ENCODE assay signal across 8 cellular contexts in genomic region chr15:40894689-40895308, GRCh38. TPM values are rescaled to one million over a fixed set of nuclear protein-coding genes. Genes with fewer than 3 reads are reported as not detected.
A peak's percentile ranks its signal among the peaks of the same experiment; 100 is the strongest.
DNase-seq lines count a peak whose midpoint lies in the region; ATAC-seq and TF ChIP-seq lines count a peak whose summit lies in the region.

No MANE protein-coding gene starts in this region.

- H3K27ac ChIP-seq in rectal smooth muscle tissue (ENCODE audit: low read depth, low read length), result peak overlapping the region; percentile 84

- intact Hi-C loops in left cardiac atrium (cut with DNase I), result loop anchor here in 1 of 2 donors (5.0 kb wide), 2 partner anchors 217 to 372 kb away; no protein-coding TSS in a partner anchor

- peaks cover 13% of the 10 kb centered on the region for H3K36me3 ChIP-seq in rectal smooth muscle tissue (ENCODE audit: control insufficient read depth, insufficient read depth, low read length)

- ATAC-seq in GM18517 (IDR thresholded peaks at IDR 0.05; ENCODE audit: unreplicated experiment) (peak; percentile 33), SK-N-SH treated with all-trans-retinoic acid at 6 μM for 48 hours (peak; percentile 82), left cardiac atrium (peak; percentile 47 to 72)

- peak overlapping the region; percentile 93 for H3K4me3 ChIP-seq in rectal smooth muscle tissue (ENCODE audit: low read length)

- peak overlapping the region; percentile 57 for H3K9ac ChIP-seq in rectal smooth muscle tissue (ENCODE audit: low read length)

- peaks cover 6% of the 10 kb centered on the region for H3K4me1 ChIP-seq in rectal smooth muscle tissue (ENCODE audit: control insufficient read depth, insufficient read depth, low read length)

- peak; percentile 79 for DNase-seq in AG20443 (ENCODE audit: low spot score)
- DNase-seq in HT1080 (ENCODE audit: low read depth), result peak; percentile 80
- DNase-seq in activated naive CD8-positive, alpha-beta T cell treated with anti-CD3 and anti-CD28 coated beads, Interleukin-2, amount 50 U/mL, for 16 hours (ENCODE audit: low read depth, low spot score), result peak; percentile 43
- peak; percentile 60 for DNase-seq in left cardiac atrium
- DNase-seq in NK-92 (lab: John Stamatoyannopoulos, UW; ENCODE audit: unreplicated experiment), result no peak

- no peaks in the 10 kb centered on the region for H3K27me3 ChIP-seq in rectal smooth muscle tissue (ENCODE audit: control insufficient read depth, insufficient read depth, low read length)

TF ChIP-seq in SK-N-SH treated with all-trans-retinoic acid at 6 μM for 48 hours, 23 proteins besides CTCF, POLR2A, EP300 and RAD21:
- TF ChIP-seq ZNF70 (CRISPR knock-in tag; IDR thresholded peaks at IDR 0.05) (no peak), ZFP30 (CRISPR knock-in tag; IDR thresholded peaks at IDR 0.05) (no peak), ZNF565 (CRISPR knock-in tag; conservative IDR thresholded peaks at IDR 0.05; ENCODE audit: low read depth) (no peak), TCF4 (CRISPR knock-in tag; IDR thresholded peaks at IDR 0.05; ENCODE audit: borderline replicate concordance) (no peak), TSHZ2 (CRISPR knock-in tag; IDR thresholded peaks at IDR 0.05) (no peak), PATZ1 (CRISPR knock-in tag; IDR thresholded peaks at IDR 0.05; ENCODE audit: borderline replicate concordance) (no peak)

RNA-seq across cellular contexts. Expression of gene VPS18, which starts 0.5 kb away (rescaled TPM):
- 36.4 and 36.8 TPM in 2 replicates for total RNA-seq in HT1080 (2014; rRNA removed; shearing (Covaris generic))
- polyA plus RNA-seq in HT1080 (2015; cell fraction: cytosol; rRNA removed), result 9.6 and 10.6 TPM in 2 replicates
- 20.4 and 21.3 TPM in 2 replicates for polyA plus RNA-seq in HT1080 (2015; cell fraction: nucleus; rRNA removed)
- total RNA-seq in left cardiac atrium, result 10 to 100 TPM; 17.1 to 23.7 TPM

RNA-seq across cellular contexts. Expression of gene RHOV, which starts 20.8 kb away (rescaled TPM):
- 0.43 and 1.5 TPM in 2 replicates for total RNA-seq in HT1080 (2014; rRNA removed; shearing (Covaris generic))
- 0.53 and 0.58 TPM in 2 replicates for polyA plus RNA-seq in HT1080 (2015; cell fraction: cytosol; rRNA removed)
- 0.24 and 1.2 TPM in 2 replicates for polyA plus RNA-seq in HT1080 (2015; cell fraction: nucleus; rRNA removed)
- not detected for total RNA-seq in left cardiac atrium

RNA-seq across cellular contexts. Expression of gene DLL4, which starts 34.3 kb away (rescaled TPM):
- 0.20 and 0.31 TPM in 2 replicates for total RNA-seq in HT1080 (2014; rRNA removed; shearing (Covaris generic))
- polyA plus RNA-seq in HT1080 (2015; cell fraction: cytosol; rRNA removed), result 0.14 TPM in 1 of 2 replicates, not detected in the other
- polyA plus RNA-seq in HT1080 (2015; cell fraction: nucleus; rRNA removed), result 0.03 TPM in 1 of 2 replicates, not detected in the other
- total RNA-seq in left cardiac atrium, result 1 to 10 TPM; 8.5 to 9.2 TPM

RNA-seq across cellular contexts. Expression of gene SPINT1, which starts 51.0 kb away (rescaled TPM):
- total RNA-seq in HT1080 (2014; rRNA removed; shearing (Covaris generic)), result 0.35 and 0.63 TPM in 2 replicates
- 0.06 TPM in 1 of 2 replicates, not detected in the other for polyA plus RNA-seq in HT1080 (2015; cell fraction: cytosol; rRNA removed)
- 0.51 and 0.66 TPM in 2 replicates for polyA plus RNA-seq in HT1080 (2015; cell fraction: nucleus; rRNA removed)
- 1 to 10 TPM; 1.3 to 1.4 TPM for total RNA-seq in left cardiac atrium

RNA-seq across cellular contexts. Expression of gene CHAC1, which starts 58.5 kb away (rescaled TPM):
- total RNA-seq in HT1080 (2014; rRNA removed; shearing (Covaris generic)), result 9.4 and 11.8 TPM in 2 replicates
- 49.8 and 50.7 TPM in 2 replicates for polyA plus RNA-seq in HT1080 (2015; cell fraction: cytosol; rRNA removed)
- 39.4 and 43.4 TPM in 2 replicates for polyA plus RNA-seq in HT1080 (2015; cell fraction: nucleus; rRNA removed)
- total RNA-seq in left cardiac atrium, result 1 to 10 TPM; 2.6 to 3.3 TPM
